Comparison of ENCODE assay signal across 21 cellular contexts in the genomic region with DNA sequence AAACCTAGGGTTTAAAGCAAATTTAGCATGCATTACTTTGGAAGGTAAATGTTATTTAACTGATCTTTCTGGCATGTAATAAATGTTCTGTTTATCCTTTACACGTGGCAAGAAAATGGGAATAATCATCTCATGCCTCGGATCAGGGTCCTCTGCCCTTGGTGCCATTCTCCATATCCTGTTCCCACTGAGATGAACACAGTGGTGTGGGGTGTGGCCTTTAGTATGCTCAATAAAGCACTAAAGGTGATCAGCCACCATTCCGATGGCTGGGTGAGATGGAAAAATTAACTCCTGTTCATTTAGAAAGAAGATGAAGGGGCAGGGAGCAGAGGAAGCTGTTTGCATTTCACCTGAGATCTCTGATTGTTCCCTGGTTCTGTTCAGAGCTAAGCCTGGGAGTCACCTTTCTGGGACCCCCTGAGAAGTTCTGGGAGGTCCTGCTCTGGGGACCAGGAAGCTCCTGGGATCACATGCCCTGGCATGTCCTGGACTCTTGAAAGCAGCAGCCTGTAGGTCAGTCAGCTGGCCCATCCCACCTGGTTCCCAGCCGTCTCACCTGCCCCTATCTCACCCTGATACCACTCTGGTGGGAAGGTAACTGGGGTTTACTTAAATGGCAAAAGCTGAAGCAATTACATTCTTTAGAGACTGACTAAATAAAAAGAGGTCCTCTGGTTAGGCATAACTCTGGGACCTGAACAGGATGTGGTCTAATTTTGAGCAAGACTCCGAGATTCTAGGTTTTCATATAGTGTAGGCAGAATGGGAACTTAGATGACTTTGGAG.
A peak's percentile ranks its signal among the peaks of the same experiment; 100 is the strongest.
DNase-seq lines count a peak whose midpoint lies in the region; ATAC-seq, FAIRE-seq and TF ChIP-seq lines count a peak whose summit lies in the region.
"Had no signal": no experiment of that assay in that cellular context is flagged by ENCODE, and none has a peak within 500 bp of the region (broad histone marks: within the 10 kb centered on the region; RNA-seq: fewer than 3 reads in every experiment).

No MANE protein-coding gene starts in this region.

- H4K20me1 ChIP-seq in astrocyte (ENCODE audit: insufficient read depth, low read length), result no peaks in the 10 kb centered on the region

- no peak overlapping the region for H3K4me3 ChIP-seq in astrocyte (ENCODE audit: insufficient read depth, low read depth, low read length)
- H3K4me3 ChIP-seq: GM12878, left lung had no signal

- H3K27ac ChIP-seq in astrocyte (ENCODE audit: low read depth, low read length), result no peak overlapping the region

- no peak for FAIRE-seq in astrocyte (lab: Jason Lieb, UNC)
- FAIRE-seq: GM12878, TTC549 had no signal

- peak overlapping the region; percentile 43 for H3K27ac Mint-ChIP-seq in astrocyte (ENCODE audit: unreplicated experiment)
- H3K27ac Mint-ChIP-seq: activated T-cell treated with anti-CD3 and anti-CD28 coated beads, Interleukin-2, amount 50 U/mL, for 24 hours had no signal

- no peaks in the 10 kb centered on the region for H3K9me3 ChIP-seq in astrocyte (ENCODE audit: insufficient read depth, low read depth, low read length)
- H3K9me3 ChIP-seq: left lung had no signal

- no peak overlapping the region for H3K4me3 Mint-ChIP-seq in astrocyte (ENCODE audit: unreplicated experiment)
- H3K4me3 Mint-ChIP-seq: activated T-cell treated with anti-CD3 and anti-CD28 coated beads, Interleukin-2, amount 50 U/mL, for 24 hours had no signal

- no peaks in the 10 kb centered on the region for H3K36me3 ChIP-seq in astrocyte (ENCODE audit: insufficient read depth, low read length)

- no peaks in the 10 kb centered on the region for H3K79me2 ChIP-seq in astrocyte (ENCODE audit: insufficient read depth, low read length)

- H3K27me3 Mint-ChIP-seq in astrocyte (ENCODE audit: low read depth, unreplicated experiment), result peaks cover 4% of the 10 kb centered on the region
- H3K27me3 Mint-ChIP-seq: activated T-cell treated with anti-CD3 and anti-CD28 coated beads, Interleukin-2, amount 50 U/mL, for 24 hours had no signal

- no peak overlapping the region for H3K9ac ChIP-seq in astrocyte (ENCODE audit: low read length)

- H2AFZ ChIP-seq in astrocyte (ENCODE audit: low read depth, low read length), result no peak overlapping the region

- H3K4me1 ChIP-seq in astrocyte (ENCODE audit: insufficient read depth, low read length), result peaks cover 8% of the 10 kb centered on the region

- no peak for ATAC-seq in HG02970 (IDR thresholded peaks at IDR 0.05; ENCODE audit: low FRiP score, unreplicated experiment)
- ATAC-seq in left lobe of liver, result no peak
- no peak for ATAC-seq in HG03442 (IDR thresholded peaks at IDR 0.05; ENCODE audit: unreplicated experiment)
- ATAC-seq: GM12878, left lung, right cardiac atrium had no signal

- DNase-seq in AG08395 (ENCODE audit: low spot score), result peak; percentile 40
- peak; percentile 71 for DNase-seq in HT1080 (ENCODE audit: low read depth)
- DNase-seq in astrocyte (ENCODE audit: low read depth), result peak; percentile 64
- peak; percentile 64 for DNase-seq in islet precursor cell
- no peak for DNase-seq in iPS-NIHi7 (ENCODE audit: extremely low spot score)
- no peak for DNase-seq in left lobe of liver (ENCODE audit: low spot score)
- DNase-seq: activated CD4-positive, alpha-beta T cell treated with anti-CD3 and anti-CD28 coated beads, Interleukin-2, amount 50 U/mL, for 4 hours; activated T-cell treated with anti-CD3 and anti-CD28 coated beads, Interleukin-2, amount 50 U/mL, for 24 hours; central memory CD4-positive, alpha-beta T cell; effector CD8-positive, alpha-beta T cell; GOT3; hypothalamus; left lung; NCI-H1436 treated with DMSO at 0.1 percent for 48 hours; nucleus accumbens; right cardiac atrium; stimulated activated CD4-positive, alpha-beta T cell treated with anti-CD3 and anti-CD28 coated beads, Interleukin-1b, Interleukin-23, amount 100 ng/mL, for 48 hours had no signal

- H3K4me2 ChIP-seq in astrocyte (ENCODE audit: low read length), result peak overlapping the region; percentile 22

- peaks cover 13% of the 10 kb centered on the region for H3K4me1 Mint-ChIP-seq in astrocyte (ENCODE audit: low read depth, unreplicated experiment)

- TF ChIP-seq CTCF in astrocyte (IDR thresholded peaks at IDR 0.05; ENCODE audit: insufficient read depth, low read depth, low read length), result no peak

- no peaks in the 10 kb centered on the region for H3K27me3 ChIP-seq in astrocyte (ENCODE audit: insufficient read depth, low read length)
- H3K27me3 ChIP-seq: left lung had no signal

- H3K36me3 Mint-ChIP-seq in astrocyte (ENCODE audit: low read depth, unreplicated experiment), result peaks cover 20% of the 10 kb centered on the region

- no peaks in the 10 kb centered on the region for H3K9me3 Mint-ChIP-seq in astrocyte (ENCODE audit: unreplicated experiment)
- H3K9me3 Mint-ChIP-seq: activated T-cell treated with anti-CD3 and anti-CD28 coated beads, Interleukin-2, amount 50 U/mL, for 24 hours had no signal

Comparison
In these comparisons a context has a peak if more than half of its experiments do, and no peak if none do; other contexts are left out.
1. DNase-seq: peak in AG08395 (single experiment), HT1080 (single experiment), astrocyte (single experiment) and islet precursor cell (single experiment); none in iPS-NIHi7 (single experiment) and left lobe of liver (single experiment).